27 cellular contexts compared by ENCODE assay signal in genomic region chr21:43640437-43640836, GRCh38. TPM values are rescaled to one million over a fixed set of nuclear protein-coding genes. Genes with fewer than 3 reads are reported as not detected.
DNase-seq lines count a peak whose midpoint lies in the region; ATAC-seq, FAIRE-seq and TF ChIP-seq lines count a peak whose summit lies in the region.
"Had no signal": no experiment of that assay in that cellular context is flagged by ENCODE, and none has a peak within 500 bp of the region (broad histone marks: within the 10 kb centered on the region; RNA-seq: fewer than 3 reads in every experiment).

No MANE protein-coding gene starts in this region.

- no peaks in the 10 kb centered on the region for H3K9me3 ChIP-seq in breast epithelium
- no peaks in the 10 kb centered on the region for H3K9me3 ChIP-seq in HepG2 (ENCODE audit: low read length)

- peak overlapping the region; percentile 92 for H3K27ac Mint-ChIP-seq in MCF 10A (ENCODE audit: low read depth, unreplicated experiment)
- peak overlapping the region; percentile 79 for H3K27ac Mint-ChIP-seq in chondrocyte (ENCODE audit: unreplicated experiment)
- H3K27ac Mint-ChIP-seq in type B pancreatic cell: no peak overlapping the region
- H3K27ac Mint-ChIP-seq in activated CD4-positive, alpha-beta T cell treated with anti-CD3 and anti-CD28 coated beads, Interleukin-2, amount 10 ng/mL, durations not matched to agents 7 days and 5 days: no peak overlapping the region
- H3K27ac Mint-ChIP-seq: activated CD8-positive, alpha-beta T cell treated with anti-CD3 and anti-CD28 coated beads, Interleukin-2, amount 10 ng/mL, durations not matched to agents 7 days and 5 days; activated naive CD4-positive, alpha-beta T cell treated with anti-CD3 and anti-CD28 coated beads, Interleukin-2, amount 50 U/mL, for 24 hours; dendritic cell treated with granulocyte-macrophage colony-stimulating factor and Interleukin-4, amounts not matched to agents 40 ng/mL and 50 ng/mL, for 4 days; GM23338; nephron had no signal

- H3K4me1 ChIP-seq in breast epithelium (no peaks in the 10 kb centered on the region), HepG2 (ENCODE audit: insufficient read depth, low read length) (peaks cover 35% of the 10 kb centered on the region)

- CTCF ChIA-PET in MCF 10A (lab: Yijun Ruan, JAX): interaction anchor here (0.6 to 0.8 kb wide), 3 partner anchors 29 to 322 kb away, joined by 3 to 5 read pairs (median 4); no protein-coding TSS in a partner anchor
- CTCF ChIA-PET in HepG2 (lab: Yijun Ruan, JAX; ENCODE audit: low intra/inter-chr PET ratio, low total read pairs): no interaction called here
- CTCF ChIA-PET in activated CD4-positive, alpha-beta T cell treated with anti-CD3 and anti-CD28 coated beads, Interleukin-2, amount 10 ng/mL, durations not matched to agents 7 days and 5 days (lab: Charles Lee): no interaction called here

- H3K4me1 Mint-ChIP-seq in MCF 10A (ENCODE audit: insufficient read depth, unreplicated experiment): peaks cover 32% of the 10 kb centered on the region
- peaks cover 33% of the 10 kb centered on the region for H3K4me1 Mint-ChIP-seq in chondrocyte (ENCODE audit: low read depth)
- peaks cover 14% of the 10 kb centered on the region for H3K4me1 Mint-ChIP-seq in type B pancreatic cell (ENCODE audit: unreplicated experiment)
- peaks cover 9% of the 10 kb centered on the region for H3K4me1 Mint-ChIP-seq in activated CD4-positive, alpha-beta T cell treated with anti-CD3 and anti-CD28 coated beads, Interleukin-2, amount 10 ng/mL, durations not matched to agents 7 days and 5 days

- intact Hi-C loops in MCF 10A (cut with micrococcal nuclease) (no loop called here), breast epithelium (cut with DNase I; ENCODE audit: low total_unique reads) (no loop called here), HepG2 (cut with micrococcal nuclease; ENCODE audit: unreplicated experiment) (no loop called here)

- TF ChIP-seq POLR2A in breast epithelium (IDR thresholded peaks at IDR 0.05) (no peak), HepG2 (IDR thresholded peaks at IDR 0.05; ENCODE audit: insufficient read depth in 1 of 2, low read depth in 2 of 2, low read length in 2 of 2) (no peak)

- POLR2A ChIA-PET in MCF 10A (lab: Yijun Ruan, JAX): interaction anchor here (0.6 to 3.1 kb wide), 3 partner anchors 39 to 699 kb away, joined by 3 to 16 read pairs (median 3); no protein-coding TSS in a partner anchor
- POLR2A ChIA-PET in HepG2 (lab: Yijun Ruan, JAX): interaction anchor here (1.2 kb wide), 1 partner anchor 352 kb away, joined by 4 read pairs; no protein-coding TSS in a partner anchor
- POLR2A ChIA-PET in activated CD4-positive, alpha-beta T cell treated with anti-CD3 and anti-CD28 coated beads, Interleukin-2, amount 10 ng/mL, durations not matched to agents 7 days and 5 days (lab: Charles Lee): no interaction called here

- H2AFZ ChIP-seq in HepG2 (ENCODE audit: low read length): no peak overlapping the region
- H2AFZ ChIP-seq: GM23338 had no signal

- no peak for FAIRE-seq in HepG2 (lab: Jason Lieb, UNC)
- FAIRE-seq: frontal cortex had no signal

- H3K79me2 ChIP-seq in HepG2 (ENCODE audit: insufficient read depth, low read length): no peaks in the 10 kb centered on the region

- in situ Hi-C loops in HepG2 (cut with HindIII; ENCODE audit: extremely low pct_ligation_motif_present, low pct_unique_long_range_greater_than_20kb): no loop called here

- no peaks in the 10 kb centered on the region for H4K20me1 ChIP-seq in HepG2 (ENCODE audit: insufficient read depth, low read length)

- BruUV-seq in MCF 10A (replicated peaks; lab: Mats Ljungman, UMichigan) (no TSS peak), HepG2 (replicated peaks; lab: Mats Ljungman, UMichigan) (no TSS peak)

- no peaks in the 10 kb centered on the region for H3K27me3 ChIP-seq in breast epithelium
- H3K27me3 ChIP-seq in HepG2 (ENCODE audit: control insufficient read depth in 1 of 2, insufficient read depth in 2 of 2, low read length in 2 of 2): no peaks in the 10 kb centered on the region

- H3K27ac ChIP-seq in breast epithelium (no peak overlapping the region), HepG2 (ENCODE audit: extremely low read length, insufficient read depth, low read length) (no peak overlapping the region)
- H3K27ac ChIP-seq: 22Rv1 had no signal

- TF ChIP-seq RAD21 in HepG2 (CRISPR knock-in tag; IDR thresholded peaks at IDR 0.05): no peak

- 68% methylated on average over 3 of the region's 3 CpGs for WGBS in HepG2 (ENCODE audit: low lambda C conversion rate)

- H3K4me3 ChIP-seq in breast epithelium: no peak overlapping the region
- H3K4me3 ChIP-seq in HepG2 (replicated peaks in 1 of 3; ENCODE audit: insufficient read depth in 1 of 3, low read depth in 2 of 3, low read length in 3 of 3): no peak overlapping the region
- H3K4me3 ChIP-seq: GM23338 had no signal

- no peak overlapping the region for H3K4me3 Mint-ChIP-seq in MCF 10A (ENCODE audit: unreplicated experiment)
- H3K4me3 Mint-ChIP-seq in chondrocyte (ENCODE audit: unreplicated experiment): no peak overlapping the region
- no peak overlapping the region for H3K4me3 Mint-ChIP-seq in type B pancreatic cell
- no peak overlapping the region for H3K4me3 Mint-ChIP-seq in activated CD4-positive, alpha-beta T cell treated with anti-CD3 and anti-CD28 coated beads, Interleukin-2, amount 10 ng/mL, durations not matched to agents 7 days and 5 days
- H3K4me3 Mint-ChIP-seq: activated CD8-positive, alpha-beta T cell treated with anti-CD3 and anti-CD28 coated beads, Interleukin-2, amount 10 ng/mL, durations not matched to agents 7 days and 5 days; activated naive CD4-positive, alpha-beta T cell treated with anti-CD3 and anti-CD28 coated beads, Interleukin-2, amount 50 U/mL, for 24 hours; CD14-positive monocyte; dendritic cell treated with granulocyte-macrophage colony-stimulating factor and Interleukin-4, amounts not matched to agents 40 ng/mL and 50 ng/mL, for 4 days; GM23338; nephron had no signal

- H3K27me3 Mint-ChIP-seq in MCF 10A (ENCODE audit: insufficient read depth, unreplicated experiment) (no peaks in the 10 kb centered on the region), chondrocyte (ENCODE audit: low read depth) (no peaks in the 10 kb centered on the region), type B pancreatic cell (no peaks in the 10 kb centered on the region)
- H3K27me3 Mint-ChIP-seq in activated CD4-positive, alpha-beta T cell treated with anti-CD3 and anti-CD28 coated beads, Interleukin-2, amount 10 ng/mL, durations not matched to agents 7 days and 5 days: peaks cover 3% of the 10 kb centered on the region
- H3K27me3 Mint-ChIP-seq: activated naive CD4-positive, alpha-beta T cell treated with anti-CD3 and anti-CD28 coated beads, Interleukin-2, amount 50 U/mL, for 24 hours; dendritic cell treated with granulocyte-macrophage colony-stimulating factor and Interleukin-4, amounts not matched to agents 40 ng/mL and 50 ng/mL, for 4 days had no signal

- DNase-seq in MCF 10A (ENCODE audit: unreplicated experiment): no peak
- DNase-seq in breast epithelium (ENCODE audit: low spot score in 2 of 2): no peak
- DNase-seq in chondrocyte (ENCODE audit: low spot score): no peak
- DNase-seq in HepG2 (ENCODE audit: low spot score): no peak
- no peak for DNase-seq in type B pancreatic cell (ENCODE audit: extremely low spot score, unreplicated experiment)
- no peak for DNase-seq in SIG-M5 treated with dmso at 0.1 percent for 504 hours (lab: John Stamatoyannopoulos, UW; ENCODE audit: unreplicated experiment)
- no peak for DNase-seq in activated CD4-positive, alpha-beta T cell treated with anti-CD3 and anti-CD28 coated beads, Interleukin-2, amount 10 ng/mL, durations not matched to agents 7 days and 5 days
- no peak for DNase-seq in stimulated activated CD4-positive, alpha-beta T cell treated with anti-CD3 and anti-CD28 coated beads, Interleukin-12 subunit alpha, Interleukin-12 subunit beta, amount 100 ng/mL, for 4 hours
- DNase-seq: activated CD4-positive, alpha-beta T cell treated with anti-CD3 and anti-CD28 coated beads for 1 hour; activated CD8-positive, alpha-beta T cell treated with anti-CD3 and anti-CD28 coated beads, Interleukin-2, amount 10 ng/mL, durations not matched to agents 7 days and 5 days; aorta; DMS79 treated with DMSO at 0.1 percent for 48 hours; GDM1; NCI-H1092 treated with DMSO at 0.1 percent for 48 hours; NCI-H187; NCI-H446 treated with DMSO at 0.1 percent for 48 hours; NCI-H82; RPMI8226; stimulated activated naive CD4-positive, alpha-beta T cell had no signal

- no peak for ATAC-seq in HepG2
- ATAC-seq: activated CD8-positive, alpha-beta T cell treated with anti-CD3 and anti-CD28 coated beads, Interleukin-2, amount 10 ng/mL, durations not matched to agents 7 days and 5 days; GM23338 had no signal

- H3K9ac ChIP-seq in HepG2 (ENCODE audit: insufficient read depth, low read depth, low read length): no peak overlapping the region

- TF ChIP-seq EP300 in HepG2 (IDR thresholded peaks at IDR 0.05; ENCODE audit: low read depth in 2 of 2, low read length in 2 of 2) (no peak), HepG2 (CRISPR knock-in tag; IDR thresholded peaks at IDR 0.05; ENCODE audit: borderline replicate concordance) (no peak)

- no peaks in the 10 kb centered on the region for H3K36me3 ChIP-seq in breast epithelium
- H3K36me3 ChIP-seq in HepG2 (replicated peaks in 1 of 2; ENCODE audit: control insufficient read depth in 1 of 2, insufficient read depth in 2 of 2, low read length in 2 of 2): no peaks in the 10 kb centered on the region

- no peaks in the 10 kb centered on the region for H3K36me3 Mint-ChIP-seq in MCF 10A (ENCODE audit: insufficient read depth, unreplicated experiment)
- H3K36me3 Mint-ChIP-seq in chondrocyte (ENCODE audit: low read depth): no peaks in the 10 kb centered on the region
- no peaks in the 10 kb centered on the region for H3K36me3 Mint-ChIP-seq in type B pancreatic cell
- no peaks in the 10 kb centered on the region for H3K36me3 Mint-ChIP-seq in activated CD4-positive, alpha-beta T cell treated with anti-CD3 and anti-CD28 coated beads, Interleukin-2, amount 10 ng/mL, durations not matched to agents 7 days and 5 days (ENCODE audit: low read depth)
- H3K36me3 Mint-ChIP-seq: activated naive CD4-positive, alpha-beta T cell treated with anti-CD3 and anti-CD28 coated beads, Interleukin-2, amount 50 U/mL, for 24 hours; CD14-positive monocyte had no signal

- H3K4me2 ChIP-seq in HepG2 (ENCODE audit: low read depth, low read length): no peak overlapping the region
- H3K4me2 ChIP-seq: GM23338 had no signal

- TF ChIP-seq CTCF in MCF 10A (IDR thresholded peaks at IDR 0.05; ENCODE audit: unreplicated experiment): no peak
- no peak for TF ChIP-seq CTCF in breast epithelium (IDR thresholded peaks at IDR 0.05)
- TF ChIP-seq CTCF in chondrocyte (IDR thresholded peaks at IDR 0.05): no peak
- no peak for TF ChIP-seq CTCF in HepG2 (CRISPR knock-in tag; IDR thresholded peaks at IDR 0.05)
- TF ChIP-seq CTCF in type B pancreatic cell (conservative IDR thresholded peaks at IDR 0.05): peak; percentile 57

- no peaks in the 10 kb centered on the region for H3K9me3 Mint-ChIP-seq in MCF 10A (ENCODE audit: unreplicated experiment)
- no peaks in the 10 kb centered on the region for H3K9me3 Mint-ChIP-seq in chondrocyte (ENCODE audit: low read depth)
- no peaks in the 10 kb centered on the region for H3K9me3 Mint-ChIP-seq in type B pancreatic cell
- no peaks in the 10 kb centered on the region for H3K9me3 Mint-ChIP-seq in activated CD4-positive, alpha-beta T cell treated with anti-CD3 and anti-CD28 coated beads, Interleukin-2, amount 10 ng/mL, durations not matched to agents 7 days and 5 days
- H3K9me3 Mint-ChIP-seq: activated naive CD4-positive, alpha-beta T cell treated with anti-CD3 and anti-CD28 coated beads, Interleukin-2, amount 50 U/mL, for 24 hours; dendritic cell treated with granulocyte-macrophage colony-stimulating factor and Interleukin-4, amounts not matched to agents 40 ng/mL and 50 ng/mL, for 4 days; GM23338; nephron had no signal

RNA-seq across cellular contexts. Expression of gene HSF2BP, which starts 18.9 kb away (rescaled TPM):
- total RNA-seq in MCF 10A (2022) (5.3 and 6.8 TPM in 2 replicates), breast epithelium (1 to 10 TPM in 2 of 3 donors, under 1 TPM in 1; 0.32 to 1.8 (median 1.3) TPM), chondrocyte (3.5 to 5.0 TPM (median 4.0 TPM) in 3 replicates), HepG2 (2016; rRNA removed; fragmentation: Illumina TruSeq; extraction: Trizol) (1.6 and 2.2 TPM in 2 replicates), type B pancreatic cell (ENCODE audit: low replicate concordance) (1.1 and 1.3 TPM in 2 replicates)
- total RNA-seq in HepG2 (2016; cell fraction: cytosol; rRNA removed; fragmentation: Illumina TruSeq; extraction: Trizol; ENCODE audit: low read depth): 2.9 and 3.0 TPM in 2 replicates
- 1.8 and 2.1 TPM in 2 replicates for total RNA-seq in HepG2 (2016; cell fraction: insoluble cytoplasmic fraction; rRNA removed; fragmentation: Illumina TruSeq; extraction: Trizol)
- 1.7 and 2.1 TPM in 2 replicates for total RNA-seq in HepG2 (2016; cell fraction: membrane; rRNA removed; fragmentation: Illumina TruSeq; extraction: Trizol)
- total RNA-seq in HepG2 (2016; cell fraction: nucleus; rRNA removed; fragmentation: Illumina TruSeq; extraction: Trizol): 1.6 and 2.4 TPM in 2 replicates
- 0.63 and 0.67 TPM in 2 replicates for polyA plus RNA-seq in HepG2 (2011; rRNA removed)
- polyA plus RNA-seq in HepG2 (2011; cell fraction: cytosol; rRNA removed): 0.68 and 0.87 TPM in 2 replicates
- 0.98 and 1.1 TPM in 2 replicates for polyA plus RNA-seq in HepG2 (2011; cell fraction: nucleus; rRNA removed)
- polyA plus RNA-seq in HepG2 (2012): 0.92 and 0.95 TPM in 2 replicates
- polyA plus RNA-seq in HepG2 (2016; cell fraction: cytosol; fragmentation: Illumina TruSeq; extraction: Trizol; ENCODE audit: low read depth): 0.49 and 0.50 TPM in 2 replicates
- 1.4 and 1.6 TPM in 2 replicates for polyA plus RNA-seq in HepG2 (2016; cell fraction: insoluble cytoplasmic fraction; fragmentation: Illumina TruSeq; extraction: Trizol; ENCODE audit: low read depth)
- polyA plus RNA-seq in HepG2 (2016; cell fraction: membrane; fragmentation: Illumina TruSeq; extraction: Trizol; ENCODE audit: low read depth): 0.49 and 0.94 TPM in 2 replicates
- 0.75 and 1.5 TPM in 2 replicates for polyA plus RNA-seq in HepG2 (2016; cell fraction: nucleus; fragmentation: Illumina TruSeq; extraction: Trizol; ENCODE audit: insufficient read depth, low read depth)
- 0.48 and 3.0 TPM in 2 replicates for polyA minus RNA-seq in HepG2 (2011; rRNA and poly(A)+ RNA removed; ENCODE audit: low replicate concordance)
- polyA minus RNA-seq in HepG2 (2011; cell fraction: cytosol; rRNA and poly(A)+ RNA removed): 0.69 TPM in 1 of 2 replicates, not detected in the other
- 3.1 and 4.4 TPM in 2 replicates for polyA minus RNA-seq in HepG2 (2011; cell fraction: nucleus; rRNA and poly(A)+ RNA removed)
- under 1 TPM; 0.56 to 0.72 TPM for total RNA-seq in activated CD4-positive, alpha-beta T cell treated with anti-CD3 and anti-CD28 coated beads, Interleukin-2, amount 10 ng/mL, durations not matched to agents 7 days and 5 days
- total RNA-seq: cardiac septum had no signal
- polyA plus RNA-seq: aorta had no signal

RNA-seq across cellular contexts. Expression of gene RRP1B, which starts 18.9 kb away (rescaled TPM):
- 35.3 and 39.8 TPM in 2 replicates for total RNA-seq in MCF 10A (2022)
- total RNA-seq in breast epithelium: 10 to 100 TPM; 17.1 to 22.6 (median 22.1) TPM
- 24.5 to 29.0 TPM (median 24.8 TPM) in 3 replicates for total RNA-seq in chondrocyte
- 46.2 and 58.2 TPM in 2 replicates for total RNA-seq in HepG2 (2016; rRNA removed; fragmentation: Illumina TruSeq; extraction: Trizol)
- total RNA-seq in HepG2 (2016; cell fraction: cytosol; rRNA removed; fragmentation: Illumina TruSeq; extraction: Trizol; ENCODE audit: low read depth): 4.4 and 4.5 TPM in 2 replicates
- total RNA-seq in HepG2 (2016; cell fraction: insoluble cytoplasmic fraction; rRNA removed; fragmentation: Illumina TruSeq; extraction: Trizol): 45.9 and 49.4 TPM in 2 replicates
- total RNA-seq in HepG2 (2016; cell fraction: membrane; rRNA removed; fragmentation: Illumina TruSeq; extraction: Trizol): 16.5 and 16.9 TPM in 2 replicates
- total RNA-seq in HepG2 (2016; cell fraction: nucleus; rRNA removed; fragmentation: Illumina TruSeq; extraction: Trizol): 28.8 and 31.8 TPM in 2 replicates
- polyA plus RNA-seq in HepG2 (2011; rRNA removed): 16.3 TPM in 2 replicates
- 10.6 and 12.2 TPM in 2 replicates for polyA plus RNA-seq in HepG2 (2011; cell fraction: cytosol; rRNA removed)
- polyA plus RNA-seq in HepG2 (2011; cell fraction: nucleus; rRNA removed): 17.2 and 19.0 TPM in 2 replicates
- polyA plus RNA-seq in HepG2 (2012): 19.7 and 22.4 TPM in 2 replicates
- 1.9 and 2.3 TPM in 2 replicates for polyA plus RNA-seq in HepG2 (2016; cell fraction: cytosol; fragmentation: Illumina TruSeq; extraction: Trizol; ENCODE audit: low read depth)
- 45.7 and 50.1 TPM in 2 replicates for polyA plus RNA-seq in HepG2 (2016; cell fraction: insoluble cytoplasmic fraction; fragmentation: Illumina TruSeq; extraction: Trizol; ENCODE audit: low read depth)
- 7.9 and 8.4 TPM in 2 replicates for polyA plus RNA-seq in HepG2 (2016; cell fraction: membrane; fragmentation: Illumina TruSeq; extraction: Trizol; ENCODE audit: low read depth)
- 52.6 and 53.3 TPM in 2 replicates for polyA plus RNA-seq in HepG2 (2016; cell fraction: nucleus; fragmentation: Illumina TruSeq; extraction: Trizol; ENCODE audit: insufficient read depth, low read depth)
- 26.5 and 39.4 TPM in 2 replicates for polyA minus RNA-seq in HepG2 (2011; rRNA and poly(A)+ RNA removed; ENCODE audit: low replicate concordance)
- polyA minus RNA-seq in HepG2 (2011; cell fraction: cytosol; rRNA and poly(A)+ RNA removed): 23.0 and 23.7 TPM in 2 replicates
- 12.1 and 17.0 TPM in 2 replicates for polyA minus RNA-seq in HepG2 (2011; cell fraction: nucleus; rRNA and poly(A)+ RNA removed)
- total RNA-seq in type B pancreatic cell (ENCODE audit: low replicate concordance): 27.7 and 43.3 TPM in 2 replicates
- 10 to 100 TPM; 47.7 to 48.1 TPM for total RNA-seq in activated CD4-positive, alpha-beta T cell treated with anti-CD3 and anti-CD28 coated beads, Interleukin-2, amount 10 ng/mL, durations not matched to agents 7 days and 5 days

Comparison
In these comparisons a context has a peak if more than half of its experiments do, and no peak if none do; other contexts are left out.
1. H3K27ac Mint-ChIP-seq: peak in MCF 10A (single experiment) and chondrocyte (single experiment); none in type B pancreatic cell (single experiment) and activated CD4-positive, alpha-beta T cell treated with anti-CD3 and anti-CD28 coated beads, Interleukin-2, amount 10 ng/mL, durations not matched to agents 7 days and 5 days (single experiment).